Comparison of ENCODE assay signal across 32 cellular contexts in the genomic region with DNA sequence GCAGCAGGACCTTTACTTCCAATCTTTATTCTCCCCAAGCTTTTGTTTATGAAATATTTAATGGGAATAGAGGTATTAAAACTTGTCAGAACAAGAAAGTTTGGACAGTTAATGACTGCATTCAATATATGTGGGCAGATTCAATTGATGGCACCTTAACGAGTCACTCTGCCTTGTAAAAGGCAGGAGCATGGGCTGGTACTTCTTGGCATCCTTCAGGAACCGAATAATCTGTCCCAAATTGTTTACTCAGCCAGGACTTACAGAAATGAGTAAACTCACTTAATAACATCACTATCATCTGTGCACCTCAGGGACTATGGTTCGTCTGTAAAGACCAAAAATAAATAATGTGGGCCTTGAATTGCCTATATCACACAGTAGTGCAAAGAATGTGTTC.
"Had no signal": no experiment of that assay in that cellular context is flagged by ENCODE, and none has a peak within 500 bp of the region (broad histone marks: within the 10 kb centered on the region; RNA-seq: fewer than 3 reads in every experiment).

No MANE protein-coding gene starts in this region.

- H3K4me2 ChIP-seq: SK-N-SH had no signal

- H3K4me1 ChIP-seq: Peyer's patch, SJSA1 had no signal

- H3K9ac ChIP-seq: SK-N-SH had no signal

- H3K36me3 Mint-ChIP-seq: activated CD4-positive, alpha-beta memory T cell treated with anti-CD3 and anti-CD28 coated beads for 36 hours; activated naive CD4-positive, alpha-beta T cell treated with anti-CD3 and anti-CD28 coated beads, Interleukin-2, amount 50 U/mL, for 72 hours had no signal

- H3K4me1 Mint-ChIP-seq: central memory CD8-positive, alpha-beta T cell had no signal

- H3K9me3 ChIP-seq: Peyer's patch, SK-N-SH had no signal

- H3K9me3 Mint-ChIP-seq: activated T-cell treated with anti-CD3 and anti-CD28 coated beads, Interleukin-2, amount 50 U/mL, for 4 hours; activated T-helper 1 cell treated with anti-CD3 and anti-CD28 coated beads, Interleukin-12 subunit alpha, Interleukin-12 subunit beta, Interleukin-2, Interleukin-4 antibody, amounts not matched to agents 30 ng/mL and 10 ng/mL and 1 ng/mL, durations not matched to agents 14 hours and 24 hours and 36 hours; T-helper 2 cell treated with Interferon-gamma antibody and Interleukin-4, amounts not matched to agents 5 μg/mL and 100 μg/mL, for 36 hours had no signal

- H3K4me3 Mint-ChIP-seq: activated CD4-positive, alpha-beta memory T cell treated with anti-CD3 and anti-CD28 coated beads for 36 hours; activated naive CD4-positive, alpha-beta T cell treated with anti-CD3 and anti-CD28 coated beads for 36 hours; activated T-cell treated with anti-CD3 and anti-CD28 coated beads, Interleukin-2, amount 50 U/mL, for 4 hours; activated T-helper 1 cell treated with anti-CD3 and anti-CD28 coated beads, Interleukin-12 subunit alpha, Interleukin-12 subunit beta, Interleukin-2, Interleukin-4 antibody, amounts not matched to agents 30 ng/mL and 10 ng/mL and 1 ng/mL, durations not matched to agents 14 hours and 24 hours and 36 hours; central memory CD8-positive, alpha-beta T cell; T-helper 1 cell treated with Interleukin-12 subunit alpha and Interleukin-12 subunit beta and Interleukin-4 antibody, amounts not matched to agents 30 μg/mL and 1 μg/mL, for 36 hours; T-helper 2 cell treated with Interferon-gamma antibody and Interleukin-4, amounts not matched to agents 5 μg/mL and 100 μg/mL, for 36 hours had no signal

- H3K27ac ChIP-seq: brain microvascular endothelial cell, cardiac muscle cell, Peyer's patch, SJSA1 had no signal

- H3K27me3 ChIP-seq: brain microvascular endothelial cell, cardiac muscle cell, Peyer's patch, SJSA1 had no signal

- H3K36me3 ChIP-seq: brain microvascular endothelial cell, cardiac muscle cell, Peyer's patch, SJSA1 had no signal

- H3K4me3 ChIP-seq: cardiac muscle cell, Peyer's patch, SJSA1 had no signal

- H3K9me2 ChIP-seq: SK-N-SH had no signal

- H3K27ac Mint-ChIP-seq: activated CD4-positive, alpha-beta memory T cell treated with anti-CD3 and anti-CD28 coated beads for 36 hours; activated naive CD4-positive, alpha-beta T cell treated with anti-CD3 and anti-CD28 coated beads for 36 hours; activated naive CD4-positive, alpha-beta T cell treated with anti-CD3 and anti-CD28 coated beads, Interleukin-2, amount 50 U/mL, for 72 hours; activated T-helper 1 cell treated with anti-CD3 and anti-CD28 coated beads, Interleukin-12 subunit alpha, Interleukin-12 subunit beta, Interleukin-2, Interleukin-4 antibody, amounts not matched to agents 30 ng/mL and 10 ng/mL and 1 ng/mL, durations not matched to agents 14 hours and 24 hours and 36 hours; T-helper 1 cell treated with Interleukin-12 subunit alpha and Interleukin-12 subunit beta and Interleukin-4 antibody, amounts not matched to agents 30 μg/mL and 1 μg/mL, for 36 hours; T-helper 2 cell treated with Interferon-gamma antibody and Interleukin-4, amounts not matched to agents 5 μg/mL and 100 μg/mL, for 36 hours had no signal

- ATAC-seq: activated naive CD4-positive, alpha-beta T cell treated with anti-CD3 and anti-CD28 coated beads, Interleukin-2, amount 50 U/mL, for 72 hours; activated T-cell treated with anti-CD3 and anti-CD28 coated beads, Interleukin-2, amount 50 U/mL, for 4 hours had no signal

- H3K27me3 Mint-ChIP-seq: activated B cell treated with CpG ODN at 0.5 μM for 24 hours; activated CD4-positive, alpha-beta memory T cell treated with anti-CD3 and anti-CD28 coated beads for 36 hours; central memory CD8-positive, alpha-beta T cell had no signal

- DNase-seq: activated B cell treated with CpG ODN at 0.5 μM for 24 hours; activated CD4-positive, alpha-beta memory T cell treated with anti-CD3 and anti-CD28 coated beads for 36 hours; activated CD4-positive, alpha-beta T cell treated with anti-CD3 and anti-CD28 coated beads for 4 hours; activated CD4-positive, alpha-beta T cell treated with anti-CD3 and anti-CD28 coated beads, Interleukin-2, amount 50 U/mL, for 1 hour; activated CD4-positive, CD25-positive, alpha-beta regulatory T cell treated with anti-CD3 and anti-CD28 coated beads, Interleukin-2, amount 50 U/mL, for 72 hours; activated CD8-positive, alpha-beta memory T cell treated with anti-CD3 and anti-CD28 coated beads, Interleukin-2, amount 50 U/mL, for 4 hours; activated gamma-delta T cell treated with Interleukin-2 at 50 U/mL for 16 hours; activated naive CD4-positive, alpha-beta T cell treated with anti-CD3 and anti-CD28 coated beads for 36 hours; activated T-cell treated with anti-CD3 and anti-CD28 coated beads for 4 hours; activated T-cell treated with anti-CD3 and anti-CD28 coated beads, Interleukin-2, amount 50 U/mL, for 4 hours; amniotic stem cell; aorta; brain microvascular endothelial cell; NCI-H1105; NCI-H1417 treated with DMSO at 0.1 percent for 48 hours; NCI-H187 treated with DMSO at 0.1 percent for 48 hours; NCI-H2081 treated with DMSO at 0.1 percent for 48 hours; NCI-H226; NCI-H446 treated with DMSO at 0.1 percent for 48 hours; NCI-H524; NCI-H69; Peyer's patch; RPMI8226; SHP77 treated with DMSO at 0.1 percent for 48 hours; SK-N-SH had no signal
